Comparison of ENCODE assay signal across 25 cellular contexts in the genomic region with DNA sequence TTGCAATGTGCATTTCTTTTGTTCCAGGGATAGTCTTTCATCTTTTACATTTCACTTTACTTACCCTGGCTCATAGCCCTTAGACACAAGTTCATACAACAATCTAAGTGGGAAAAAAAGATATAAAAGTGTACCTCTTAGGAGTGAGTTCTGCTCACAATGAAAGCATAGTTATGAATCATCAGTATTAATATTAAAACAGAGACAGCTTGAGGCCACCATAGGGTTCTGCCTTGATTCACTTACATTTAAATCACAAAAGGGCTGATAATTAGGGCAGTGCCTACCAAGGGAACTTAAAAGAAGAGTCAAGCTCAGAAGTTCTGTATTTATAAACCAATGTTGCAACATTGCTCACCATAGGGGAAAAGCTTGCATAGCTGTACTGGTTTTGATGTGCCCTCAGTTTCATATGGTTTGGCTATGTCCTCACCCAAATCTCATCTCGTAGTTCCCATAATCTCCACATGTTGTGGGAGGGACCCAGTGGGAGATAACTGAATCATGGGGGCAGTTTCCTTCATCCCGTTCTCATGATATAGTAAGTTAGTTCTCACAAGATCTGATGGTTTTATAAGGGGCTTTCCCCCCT.
DNase-seq lines count a peak whose midpoint lies in the region; ATAC-seq, FAIRE-seq and TF ChIP-seq lines count a peak whose summit lies in the region.
"Had no signal": no experiment of that assay in that cellular context is flagged by ENCODE, and none has a peak within 500 bp of the region (broad histone marks: within the 10 kb centered on the region; RNA-seq: fewer than 3 reads in every experiment).

No MANE protein-coding gene starts in this region.

- H3K27ac ChIP-seq in small intestine (ENCODE audit: low read depth in 1 of 2, low read length in 1 of 2): no peak overlapping the region
- H3K27ac ChIP-seq: ascending aorta, epithelial cell of prostate had no signal

- H3K4me1 Mint-ChIP-seq in HFFc6 (ENCODE audit: low read depth): peaks cover 27% of the 10 kb centered on the region

- H3K4me3 ChIP-seq in NB4 (ENCODE audit: low read depth, low read length): no peak overlapping the region
- H3K4me3 ChIP-seq in choroid plexus epithelial cell (ENCODE audit: low read depth, low read length): no peak overlapping the region
- no peak overlapping the region for H3K4me3 ChIP-seq in small intestine (ENCODE audit: low read depth in 1 of 2, low read length in 2 of 2)
- H3K4me3 ChIP-seq in MG63: no peak overlapping the region
- H3K4me3 ChIP-seq: ascending aorta, stomach, tibial nerve had no signal

- TF ChIP-seq CTCF in HFFc6 (IDR thresholded peaks at IDR 0.05) (no peak), NB4 (IDR thresholded peaks at IDR 0.05; ENCODE audit: low read depth, low read length) (no peak), choroid plexus epithelial cell (conservative IDR thresholded peaks at IDR 0.05; ENCODE audit: low read depth, low read length) (no peak)

- peaks cover 18% of the 10 kb centered on the region; the same call in 1 of the 2 replicates for H3K36me3 Mint-ChIP-seq in HFFc6 (ENCODE audit: low read depth)
- H3K36me3 Mint-ChIP-seq: CD8-positive, alpha-beta T cell had no signal

- H3K27me3 Mint-ChIP-seq in HFFc6 (ENCODE audit: insufficient read depth): no peaks in the 10 kb centered on the region

- no peak overlapping the region; the same call in 1 of the 2 replicates for H3K4me3 Mint-ChIP-seq in HFFc6
- H3K4me3 Mint-ChIP-seq: CD8-positive, alpha-beta T cell had no signal

- H3K4me1 ChIP-seq in small intestine (ENCODE audit: control insufficient read depth in 2 of 2, insufficient read depth in 1 of 2, low read depth in 1 of 2, low read length in 1 of 2): no peaks in the 10 kb centered on the region
- H3K4me1 ChIP-seq: ascending aorta, stomach had no signal

- H3K27ac Mint-ChIP-seq in HFFc6: peak overlapping the region; percentile 30; the same call in 1 of the 2 replicates
- H3K27ac Mint-ChIP-seq: CD8-positive, alpha-beta T cell had no signal

- no peaks in the 10 kb centered on the region for H3K9me3 ChIP-seq in small intestine (ENCODE audit: control insufficient read depth, low read depth)
- H3K9me3 ChIP-seq in MG63: no peaks in the 10 kb centered on the region
- H3K9me3 ChIP-seq: ascending aorta, stomach, tibial nerve had no signal

- no peak for ATAC-seq in HG03378 (IDR thresholded peaks at IDR 0.05; ENCODE audit: unreplicated experiment)
- ATAC-seq: CD8-positive, alpha-beta T cell; SK-N-SH treated with all-trans-retinoic acid at 6 μM for 48 hours had no signal

- H3K27me3 ChIP-seq in small intestine (ENCODE audit: control insufficient read depth in 2 of 2, insufficient read depth in 2 of 2, low read length in 2 of 2) (no peaks in the 10 kb centered on the region), MG63 (no peaks in the 10 kb centered on the region)
- H3K27me3 ChIP-seq: ascending aorta, stomach, tibial nerve had no signal

- WGBS in small intestine, 3 donors: 41 to 70% (median 67%) methylated on average over 2 of the region's 2 CpGs

- no peak for TF ChIP-seq POLR2A in NB4 (IDR thresholded peaks at IDR 0.05; ENCODE audit: extremely low read depth, insufficient read length)

- H3K36me3 ChIP-seq in small intestine (ENCODE audit: control insufficient read depth in 2 of 2, insufficient read depth in 2 of 2, low read length in 2 of 2): no peaks in the 10 kb centered on the region
- no peaks in the 10 kb centered on the region; the same call in 1 of the 2 replicates for H3K36me3 ChIP-seq in MG63
- H3K36me3 ChIP-seq: ascending aorta, stomach, tibial nerve had no signal

- no peak for DNase-seq in HFFc6
- DNase-seq in NB4 (ENCODE audit: low read depth): peak; percentile 17
- DNase-seq in choroid plexus epithelial cell (ENCODE audit: low read depth): peak; percentile 51
- DNase-seq in midbrain (lab: John Stamatoyannopoulos, UW): peak; percentile 2
- no peak for DNase-seq in small intestine
- DNase-seq in MG63: no peak
- DNase-seq: activated CD4-positive, CD25-positive, alpha-beta regulatory T cell; activated naive CD4-positive, alpha-beta T cell treated with Interleukin-2 at 50 U/mL for 16 hours; activated T-cell treated with anti-CD3 and anti-CD28 coated beads, Interleukin-2, amount 50 U/mL, for 1 hour; CD8-positive, alpha-beta T cell; mammary epithelial cell; NCI-H1105; NCI-H2081 treated with DMSO at 0.1 percent for 48 hours; NCI-H446; NK-92 treated with Interleukin-12 subunit alpha and Interleukin-12 subunit beta, amount 100 ng/mL, for 24 hours; nucleus accumbens; stimulated activated CD4-positive, alpha-beta T cell treated with anti-CD3 and anti-CD28 coated beads, Interleukin-4, amount 100 ng/mL, for 4 hours; stomach; T1000 had no signal

- no peak for FAIRE-seq in small intestine (lab: Jason Lieb, UNC)
- FAIRE-seq: G401.6 had no signal

- H3K9me3 Mint-ChIP-seq in HFFc6: no peaks in the 10 kb centered on the region
- H3K9me3 Mint-ChIP-seq: CD8-positive, alpha-beta T cell had no signal

Comparison
In these comparisons a context has a peak if more than half of its experiments do, and no peak if none do; other contexts are left out.
1. DNase-seq: peak in NB4 (single experiment), choroid plexus epithelial cell (single experiment) and midbrain (single experiment); none in HFFc6 (single experiment), small intestine (single experiment) and MG63 (single experiment).